8 cellular contexts compared by ENCODE assay signal in the genomic region with DNA sequence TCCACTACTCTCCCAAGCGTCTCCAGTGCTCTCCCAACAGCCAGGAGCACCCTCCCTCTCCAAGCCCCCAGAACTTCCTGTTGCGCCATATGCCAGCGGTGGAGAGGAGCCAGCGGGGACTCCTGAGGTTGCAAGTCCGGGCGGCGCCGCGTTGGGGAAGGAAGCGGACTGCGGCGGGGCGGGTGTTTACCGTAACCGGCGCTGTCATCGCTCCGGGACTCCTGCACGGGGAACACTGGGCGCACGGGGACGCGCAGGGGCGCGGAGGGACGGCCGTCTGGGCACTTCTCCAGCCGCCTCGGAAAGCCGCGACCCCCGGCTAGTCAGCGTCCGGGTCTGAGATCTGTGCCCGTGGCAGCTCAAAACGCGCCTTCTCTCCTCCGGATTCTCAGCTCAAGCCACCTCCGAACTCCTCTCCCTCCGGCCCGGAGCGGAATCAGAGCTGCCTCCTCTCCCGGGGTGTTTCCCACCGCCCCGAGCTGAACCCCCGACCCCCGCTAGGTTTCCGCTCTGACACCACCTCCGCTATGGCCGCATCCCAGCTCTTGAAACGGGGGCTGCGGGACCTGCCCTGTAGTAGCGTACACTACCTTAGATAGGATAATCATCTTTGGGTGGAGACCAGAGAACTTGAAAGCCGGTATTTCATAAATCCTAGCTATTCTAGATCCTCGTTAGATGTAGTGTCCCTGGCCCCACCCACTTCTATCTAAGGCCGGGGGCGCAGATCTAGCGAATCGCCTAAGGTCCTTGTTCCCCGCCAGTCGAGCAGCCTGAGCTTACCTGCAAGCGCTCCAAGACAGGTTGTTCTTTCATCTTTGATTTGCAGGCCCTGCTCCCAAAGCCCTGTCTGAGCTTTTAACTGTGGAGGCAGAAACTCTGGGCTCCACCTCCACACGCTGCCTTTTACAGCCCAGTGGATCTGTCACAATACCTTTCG. TPM values are rescaled to one million over a fixed set of nuclear protein-coding genes. Genes with fewer than 3 reads are reported as not detected.
DNase-seq lines count a peak whose midpoint lies in the region; ATAC-seq and TF ChIP-seq lines count a peak whose summit lies in the region.

A gene with protein sequence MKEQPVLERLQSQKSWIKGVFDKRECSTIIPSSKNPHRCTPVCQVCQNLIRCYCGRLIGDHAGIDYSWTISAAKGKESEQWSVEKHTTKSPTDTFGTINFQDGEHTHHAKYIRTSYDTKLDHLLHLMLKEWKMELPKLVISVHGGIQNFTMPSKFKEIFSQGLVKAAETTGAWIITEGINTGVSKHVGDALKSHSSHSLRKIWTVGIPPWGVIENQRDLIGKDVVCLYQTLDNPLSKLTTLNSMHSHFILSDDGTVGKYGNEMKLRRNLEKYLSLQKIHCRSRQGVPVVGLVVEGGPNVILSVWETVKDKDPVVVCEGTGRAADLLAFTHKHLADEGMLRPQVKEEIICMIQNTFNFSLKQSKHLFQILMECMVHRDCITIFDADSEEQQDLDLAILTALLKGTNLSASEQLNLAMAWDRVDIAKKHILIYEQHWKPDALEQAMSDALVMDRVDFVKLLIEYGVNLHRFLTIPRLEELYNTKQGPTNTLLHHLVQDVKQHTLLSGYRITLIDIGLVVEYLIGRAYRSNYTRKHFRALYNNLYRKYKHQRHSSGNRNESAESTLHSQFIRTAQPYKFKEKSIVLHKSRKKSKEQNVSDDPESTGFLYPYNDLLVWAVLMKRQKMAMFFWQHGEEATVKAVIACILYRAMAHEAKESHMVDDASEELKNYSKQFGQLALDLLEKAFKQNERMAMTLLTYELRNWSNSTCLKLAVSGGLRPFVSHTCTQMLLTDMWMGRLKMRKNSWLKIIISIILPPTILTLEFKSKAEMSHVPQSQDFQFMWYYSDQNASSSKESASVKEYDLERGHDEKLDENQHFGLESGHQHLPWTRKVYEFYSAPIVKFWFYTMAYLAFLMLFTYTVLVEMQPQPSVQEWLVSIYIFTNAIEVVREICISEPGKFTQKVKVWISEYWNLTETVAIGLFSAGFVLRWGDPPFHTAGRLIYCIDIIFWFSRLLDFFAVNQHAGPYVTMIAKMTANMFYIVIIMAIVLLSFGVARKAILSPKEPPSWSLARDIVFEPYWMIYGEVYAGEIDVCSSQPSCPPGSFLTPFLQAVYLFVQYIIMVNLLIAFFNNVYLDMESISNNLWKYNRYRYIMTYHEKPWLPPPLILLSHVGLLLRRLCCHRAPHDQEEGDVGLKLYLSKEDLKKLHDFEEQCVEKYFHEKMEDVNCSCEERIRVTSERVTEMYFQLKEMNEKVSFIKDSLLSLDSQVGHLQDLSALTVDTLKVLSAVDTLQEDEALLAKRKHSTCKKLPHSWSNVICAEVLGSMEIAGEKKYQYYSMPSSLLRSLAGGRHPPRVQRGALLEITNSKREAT (N-terminal part only) (minus strand): TSS at position 881 of the 940 bp plus-strand sequence. CDS start 65 bp downstream, at position 816.

- peak within 1 kb of the TSS; percentile 92 for H3K4me3 Mint-ChIP-seq in GM23338
- peak within 1 kb of the TSS; percentile 76 for H3K4me3 Mint-ChIP-seq in activated CD4-positive, alpha-beta memory T cell treated with anti-CD3 and anti-CD28 coated beads, Interleukin-2, amount 10 ng/mL, durations not matched to agents 7 days and 5 days

- H4K20me1 ChIP-seq in GM23338 (replicated peaks; ENCODE audit: insufficient read depth): no peaks in the 10 kb centered on the region

- no peak within 1 kb of the TSS for H3K27ac Mint-ChIP-seq in GM23338
- no peak within 1 kb of the TSS for H3K27ac Mint-ChIP-seq in activated CD4-positive, alpha-beta memory T cell treated with anti-CD3 and anti-CD28 coated beads, Interleukin-2, amount 10 ng/mL, durations not matched to agents 7 days and 5 days

- no peak for TF ChIP-seq CTCF in AG09319 (IDR thresholded peaks at IDR 0.05; ENCODE audit: low read depth, low read length)
- TF ChIP-seq CTCF in GM23338 (conservative IDR thresholded peaks at IDR 0.05; ENCODE audit: low read depth in 2 of 2): no peak
- TF ChIP-seq CTCF in epithelial cell of esophagus (IDR thresholded peaks at IDR 0.05; ENCODE audit: insufficient read depth, low read depth, low read length, missing control alignments): no peak

- no peaks in the 10 kb centered on the region for H3K36me3 Mint-ChIP-seq in GM23338 (ENCODE audit: low read depth)
- H3K36me3 Mint-ChIP-seq in activated CD4-positive, alpha-beta memory T cell treated with anti-CD3 and anti-CD28 coated beads, Interleukin-2, amount 10 ng/mL, durations not matched to agents 7 days and 5 days (ENCODE audit: low read depth): no peaks in the 10 kb centered on the region

- peaks cover 3% of the 10 kb centered on the region; the same call in 2 of the 3 replicates for H3K4me1 Mint-ChIP-seq in GM23338
- peaks cover 15% of the 10 kb centered on the region for H3K4me1 Mint-ChIP-seq in activated CD4-positive, alpha-beta memory T cell treated with anti-CD3 and anti-CD28 coated beads, Interleukin-2, amount 10 ng/mL, durations not matched to agents 7 days and 5 days

- H3K36me3 ChIP-seq in GM23338 (ENCODE audit: insufficient read depth): no peaks in the 10 kb centered on the region

- peak; percentile 89 for ATAC-seq in GM23338

- peak within 1 kb of the TSS; percentile 80 for H3K4me3 ChIP-seq in GM23338
- H3K4me3 ChIP-seq in epithelial cell of esophagus (ENCODE audit: low read length): peak within 1 kb of the TSS; percentile 57

- DNase-seq in AG09319 (ENCODE audit: extremely low read depth, low read depth): peak; percentile 47
- DNase-seq in GM23338 (ENCODE audit: low spot score): peak; percentile 83
- DNase-seq in NCI-H2171 treated with DMSO at 0.1 percent for 48 hours (lab: John Stamatoyannopoulos, UW): peak; percentile 82
- DNase-seq in activated CD4-positive, alpha-beta memory T cell treated with anti-CD3 and anti-CD28 coated beads, Interleukin-2, amount 10 ng/mL, durations not matched to agents 7 days and 5 days: peak; percentile 53
- peak; percentile 84 for DNase-seq in epithelial cell of esophagus (ENCODE audit: low read depth)
- peak; percentile 97 for DNase-seq in mesenteric fat pad (ENCODE audit: low spot score)
- DNase-seq in stimulated activated CD8-positive, alpha-beta memory T cell treated with anti-CD3 and anti-CD28 coated beads, Interleukin-4, amount 100 ng/mL, for 24 hours (ENCODE audit: low read depth): peak; percentile 1
- no peak for DNase-seq in NK-92 treated with Interleukin-12 subunit alpha and Interleukin-12 subunit beta, amount 100 ng/mL, for 24 hours (lab: John Stamatoyannopoulos, UW)

- H3K27me3 ChIP-seq in GM23338 (ENCODE audit: insufficient read depth): no peaks in the 10 kb centered on the region

- H3K27me3 Mint-ChIP-seq in GM23338 (ENCODE audit: insufficient read depth, low read depth, poor library complexity): peaks cover 19% of the 10 kb centered on the region
- peaks cover 42% of the 10 kb centered on the region for H3K27me3 Mint-ChIP-seq in activated CD4-positive, alpha-beta memory T cell treated with anti-CD3 and anti-CD28 coated beads, Interleukin-2, amount 10 ng/mL, durations not matched to agents 7 days and 5 days

- no peaks in the 10 kb centered on the region for H3K9me3 Mint-ChIP-seq in GM23338
- no peaks in the 10 kb centered on the region for H3K9me3 Mint-ChIP-seq in activated CD4-positive, alpha-beta memory T cell treated with anti-CD3 and anti-CD28 coated beads, Interleukin-2, amount 10 ng/mL, durations not matched to agents 7 days and 5 days

- H3K27ac ChIP-seq in GM23338 (ENCODE audit: low read depth): no peak within 1 kb of the TSS

- no peaks in the 10 kb centered on the region for H3K9me2 ChIP-seq in GM23338 (ENCODE audit: insufficient read depth)

- H3K4me2 ChIP-seq in GM23338: peak within 1 kb of the TSS; percentile 79

- H2AFZ ChIP-seq in GM23338: peak within 1 kb of the TSS; percentile 99

- no peaks in the 10 kb centered on the region for H3K79me2 ChIP-seq in GM23338 (replicated peaks; ENCODE audit: insufficient read depth)

- POLR2A ChIA-PET in activated CD4-positive, alpha-beta memory T cell treated with anti-CD3 and anti-CD28 coated beads, Interleukin-2, amount 10 ng/mL, durations not matched to agents 7 days and 5 days (lab: Charles Lee): interaction anchor here (1.6 kb wide), 1 partner anchor 65 kb away, joined by 5 read pairs; a partner anchor contains a TSS

- CTCF ChIA-PET in activated CD4-positive, alpha-beta memory T cell treated with anti-CD3 and anti-CD28 coated beads, Interleukin-2, amount 10 ng/mL, durations not matched to agents 7 days and 5 days (lab: Charles Lee): interaction anchor here (1.3 kb wide), 1 partner anchor 112 kb away, joined by 5 read pairs; no protein-coding TSS in a partner anchor

- no peaks in the 10 kb centered on the region for H3K4me1 ChIP-seq in GM23338 (ENCODE audit: insufficient read depth)

- 0 out of 2 replicates have a peak, but pooled peaks cover 4% of the 10 kb centered on the region for H3F3A ChIP-seq in GM23338 (replicated peaks; ENCODE audit: low read depth)

TF ChIP-seq in GM23338, 12 proteins besides CTCF, POLR2A, EP300 and RAD21 (continues in another document):
- TF ChIP-seq, protein P1, sequence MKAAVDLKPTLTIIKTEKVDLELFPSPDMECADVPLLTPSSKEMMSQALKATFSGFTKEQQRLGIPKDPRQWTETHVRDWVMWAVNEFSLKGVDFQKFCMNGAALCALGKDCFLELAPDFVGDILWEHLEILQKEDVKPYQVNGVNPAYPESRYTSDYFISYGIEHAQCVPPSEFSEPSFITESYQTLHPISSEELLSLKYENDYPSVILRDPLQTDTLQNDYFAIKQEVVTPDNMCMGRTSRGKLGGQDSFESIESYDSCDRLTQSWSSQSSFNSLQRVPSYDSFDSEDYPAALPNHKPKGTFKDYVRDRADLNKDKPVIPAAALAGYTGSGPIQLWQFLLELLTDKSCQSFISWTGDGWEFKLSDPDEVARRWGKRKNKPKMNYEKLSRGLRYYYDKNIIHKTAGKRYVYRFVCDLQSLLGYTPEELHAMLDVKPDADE (IDR thresholded peaks at IDR 0.05): peak; percentile 59; the same call in 1 of the 2 replicates
- TF ChIP-seq POLR2AphosphoS5 (IDR thresholded peaks at IDR 0.05; ENCODE audit: low read depth) (peak; percentile 42; the same call in 1 of the 2 replicates), NANOG (IDR thresholded peaks at IDR 0.05; ENCODE audit: borderline replicate concordance) (no peak), ZNF331 (CRISPR knock-in tag; IDR thresholded peaks at IDR 0.05; ENCODE audit: low read depth) (no peak), CREB1 (CRISPR knock-in tag; IDR thresholded peaks at IDR 0.05; ENCODE audit: low read depth) (no peak), EZH2phosphoT487 (IDR thresholded peaks at IDR 0.05; ENCODE audit: unreplicated experiment) (no peak), EZH2 (IDR thresholded peaks at IDR 0.05; ENCODE audit: low read depth, unreplicated experiment) (no peak), ZNF114 (CRISPR knock-in tag; IDR thresholded peaks at IDR 0.05) (no peak)

RNA-seq across cellular contexts. Expression of the gene that starts here (rescaled TPM):
- total RNA-seq in GM23338 (2014; rRNA removed; shearing (Covaris generic)): 0.47 and 0.87 TPM in 2 replicates
- 0.23 and 0.40 TPM in 2 replicates for polyA plus RNA-seq in GM23338 (2016; fragmentation: Nextera tagmentation; extraction: Ambion mirVana)
- total RNA-seq in activated CD4-positive, alpha-beta memory T cell treated with anti-CD3 and anti-CD28 coated beads, Interleukin-2, amount 10 ng/mL, durations not matched to agents 7 days and 5 days: not detected
- 1.3 TPM for total RNA-seq in mesenteric fat pad

Comparison
In these comparisons a context has a peak if more than half of its experiments do, and no peak if none do; other contexts are left out.
1. Peak in DNase-seq, ATAC-seq, H3K4me3 ChIP-seq and H3K4me2 ChIP-seq in GM23338; RNA of the gene not detected or under 1 TPM.
2. Peak in DNase-seq in activated CD4-positive, alpha-beta memory T cell treated with anti-CD3 and anti-CD28 coated beads, Interleukin-2, amount 10 ng/mL, durations not matched to agents 7 days and 5 days; RNA of the gene not detected or under 1 TPM.